ENCODE assay signal across 1 cellular context in genomic region chr22:46563381-46564083, GRCh38.
TF ChIP-seq lines count a peak whose summit lies in the region.

No MANE protein-coding gene starts in this region.

TF ChIP-seq in H1, 55 proteins besides CTCF, POLR2A, EP300 and RAD21 (continued from another document):
- TF ChIP-seq SP4 (IDR thresholded peaks at IDR 0.05; ENCODE audit: low read length) = no peak
- no peak for TF ChIP-seq RFX5 (IDR thresholded peaks at IDR 0.05; ENCODE audit: borderline replicate concordance, low read depth, low read length)
- no peak for TF ChIP-seq TCF12 (IDR thresholded peaks at IDR 0.05; ENCODE audit: low read depth, low read length)
- peak; percentile 27; the same call in 1 of the 2 replicates for TF ChIP-seq CREB1 (IDR thresholded peaks at IDR 0.05)
- TF ChIP-seq BACH1 (IDR thresholded peaks at IDR 0.05; ENCODE audit: low read length) = peak; percentile 73; the same call in 1 of the 2 replicates
- no peak for TF ChIP-seq YY1 (IDR thresholded peaks at IDR 0.05; ENCODE audit: low read depth, low read length)
- TF ChIP-seq TEAD4 (IDR thresholded peaks at IDR 0.05; ENCODE audit: low read depth, low read length) = 0 out of 2 replicates have a peak, but pooled peaks have one; percentile 18
- no peak for TF ChIP-seq MAFK (IDR thresholded peaks at IDR 0.05; ENCODE audit: low read depth, low read length)
- TF ChIP-seq BCL11A (IDR thresholded peaks at IDR 0.05; ENCODE audit: low read depth in 2 of 2, low read length in 2 of 2) = no peak
- TF ChIP-seq RBBP5 (IDR thresholded peaks at IDR 0.05; ENCODE audit: borderline replicate concordance, low read depth, low read length) = no peak
- no peak for TF ChIP-seq SP1 (IDR thresholded peaks at IDR 0.05; ENCODE audit: low read depth, low read length)
- no peak for TF ChIP-seq HDAC6 (IDR thresholded peaks at IDR 0.05; ENCODE audit: low read depth, low read length)
- TF ChIP-seq ZNF274 (IDR thresholded peaks at IDR 0.05; ENCODE audit: borderline replicate concordance, extremely low read depth, low read length) = no peak
- no peak for TF ChIP-seq RNF2 (IDR thresholded peaks at IDR 0.05; ENCODE audit: borderline replicate concordance, low read depth, low read length, missing control alignments, poor library complexity, severe bottlenecking)
- TF ChIP-seq, protein P1, sequence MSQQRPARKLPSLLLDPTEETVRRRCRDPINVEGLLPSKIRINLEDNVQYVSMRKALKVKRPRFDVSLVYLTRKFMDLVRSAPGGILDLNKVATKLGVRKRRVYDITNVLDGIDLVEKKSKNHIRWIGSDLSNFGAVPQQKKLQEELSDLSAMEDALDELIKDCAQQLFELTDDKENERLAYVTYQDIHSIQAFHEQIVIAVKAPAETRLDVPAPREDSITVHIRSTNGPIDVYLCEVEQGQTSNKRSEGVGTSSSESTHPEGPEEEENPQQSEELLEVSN (IDR thresholded peaks at IDR 0.05) = peak; percentile 15; the same call in 1 of the 2 replicates
- no peak for TF ChIP-seq CBX8 (IDR thresholded peaks at IDR 0.05; ENCODE audit: borderline replicate concordance, low read depth, low read length)
- TF ChIP-seq SUZ12 (IDR thresholded peaks at IDR 0.05; ENCODE audit: low read length) = no peak
- TF ChIP-seq SAP30 (IDR thresholded peaks at IDR 0.05; ENCODE audit: insufficient read depth, insufficient replicate concordance, low read length) = no peak
- 0 out of 2 replicates have a peak, but pooled peaks have one; percentile 3 for TF ChIP-seq ATF3 (IDR thresholded peaks at IDR 0.05; ENCODE audit: insufficient read depth, low read depth, low read length)
- TF ChIP-seq CEBPB (IDR thresholded peaks at IDR 0.05; ENCODE audit: low read depth, low read length) = no peak
- no peak for TF ChIP-seq SP2 (IDR thresholded peaks at IDR 0.05; ENCODE audit: low read length)
- no peak for TF ChIP-seq PHF8 (conservative IDR thresholded peaks at IDR 0.05; ENCODE audit: low read depth, low read length)
- TF ChIP-seq POLR2AphosphoS5 (IDR thresholded peaks at IDR 0.05; ENCODE audit: low read depth, low read length) = no peak; the same call in 1 of the 2 replicates
- TF ChIP-seq JUN (IDR thresholded peaks at IDR 0.05; ENCODE audit: low read depth, low read length) = no peak
- 0 out of 4 replicates have a peak, but pooled peaks of 1 of the 2 experiments have one; percentile 27 for TF ChIP-seq SIN3A (conservative IDR thresholded peaks at IDR 0.05 in 1 of 2, IDR thresholded peaks at IDR 0.05 in 1 of 2; ENCODE audit: low read depth in 1 of 2, low read length in 2 of 2)
- peak; percentile 48 for TF ChIP-seq TAF7 (optimal IDR thresholded peaks at IDR 0.05; ENCODE audit: borderline replicate concordance, low read depth, low read length)
- TF ChIP-seq, protein P2, sequence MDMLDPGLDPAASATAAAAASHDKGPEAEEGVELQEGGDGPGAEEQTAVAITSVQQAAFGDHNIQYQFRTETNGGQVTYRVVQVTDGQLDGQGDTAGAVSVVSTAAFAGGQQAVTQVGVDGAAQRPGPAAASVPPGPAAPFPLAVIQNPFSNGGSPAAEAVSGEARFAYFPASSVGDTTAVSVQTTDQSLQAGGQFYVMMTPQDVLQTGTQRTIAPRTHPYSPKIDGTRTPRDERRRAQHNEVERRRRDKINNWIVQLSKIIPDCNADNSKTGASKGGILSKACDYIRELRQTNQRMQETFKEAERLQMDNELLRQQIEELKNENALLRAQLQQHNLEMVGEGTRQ (IDR thresholded peaks at IDR 0.05; ENCODE audit: low read length) = peak; percentile 71
- TF ChIP-seq KDM4A (IDR thresholded peaks at IDR 0.05; ENCODE audit: low read depth, low read length, severe bottlenecking) = no peak
- TF ChIP-seq CBX5 (IDR thresholded peaks at IDR 0.05; ENCODE audit: low read depth, low read length) = no peak
- no peak for TF ChIP-seq EZH2 (IDR thresholded peaks at IDR 0.05; ENCODE audit: low read depth, low read length, severe bottlenecking)
- TF ChIP-seq, protein P3, sequence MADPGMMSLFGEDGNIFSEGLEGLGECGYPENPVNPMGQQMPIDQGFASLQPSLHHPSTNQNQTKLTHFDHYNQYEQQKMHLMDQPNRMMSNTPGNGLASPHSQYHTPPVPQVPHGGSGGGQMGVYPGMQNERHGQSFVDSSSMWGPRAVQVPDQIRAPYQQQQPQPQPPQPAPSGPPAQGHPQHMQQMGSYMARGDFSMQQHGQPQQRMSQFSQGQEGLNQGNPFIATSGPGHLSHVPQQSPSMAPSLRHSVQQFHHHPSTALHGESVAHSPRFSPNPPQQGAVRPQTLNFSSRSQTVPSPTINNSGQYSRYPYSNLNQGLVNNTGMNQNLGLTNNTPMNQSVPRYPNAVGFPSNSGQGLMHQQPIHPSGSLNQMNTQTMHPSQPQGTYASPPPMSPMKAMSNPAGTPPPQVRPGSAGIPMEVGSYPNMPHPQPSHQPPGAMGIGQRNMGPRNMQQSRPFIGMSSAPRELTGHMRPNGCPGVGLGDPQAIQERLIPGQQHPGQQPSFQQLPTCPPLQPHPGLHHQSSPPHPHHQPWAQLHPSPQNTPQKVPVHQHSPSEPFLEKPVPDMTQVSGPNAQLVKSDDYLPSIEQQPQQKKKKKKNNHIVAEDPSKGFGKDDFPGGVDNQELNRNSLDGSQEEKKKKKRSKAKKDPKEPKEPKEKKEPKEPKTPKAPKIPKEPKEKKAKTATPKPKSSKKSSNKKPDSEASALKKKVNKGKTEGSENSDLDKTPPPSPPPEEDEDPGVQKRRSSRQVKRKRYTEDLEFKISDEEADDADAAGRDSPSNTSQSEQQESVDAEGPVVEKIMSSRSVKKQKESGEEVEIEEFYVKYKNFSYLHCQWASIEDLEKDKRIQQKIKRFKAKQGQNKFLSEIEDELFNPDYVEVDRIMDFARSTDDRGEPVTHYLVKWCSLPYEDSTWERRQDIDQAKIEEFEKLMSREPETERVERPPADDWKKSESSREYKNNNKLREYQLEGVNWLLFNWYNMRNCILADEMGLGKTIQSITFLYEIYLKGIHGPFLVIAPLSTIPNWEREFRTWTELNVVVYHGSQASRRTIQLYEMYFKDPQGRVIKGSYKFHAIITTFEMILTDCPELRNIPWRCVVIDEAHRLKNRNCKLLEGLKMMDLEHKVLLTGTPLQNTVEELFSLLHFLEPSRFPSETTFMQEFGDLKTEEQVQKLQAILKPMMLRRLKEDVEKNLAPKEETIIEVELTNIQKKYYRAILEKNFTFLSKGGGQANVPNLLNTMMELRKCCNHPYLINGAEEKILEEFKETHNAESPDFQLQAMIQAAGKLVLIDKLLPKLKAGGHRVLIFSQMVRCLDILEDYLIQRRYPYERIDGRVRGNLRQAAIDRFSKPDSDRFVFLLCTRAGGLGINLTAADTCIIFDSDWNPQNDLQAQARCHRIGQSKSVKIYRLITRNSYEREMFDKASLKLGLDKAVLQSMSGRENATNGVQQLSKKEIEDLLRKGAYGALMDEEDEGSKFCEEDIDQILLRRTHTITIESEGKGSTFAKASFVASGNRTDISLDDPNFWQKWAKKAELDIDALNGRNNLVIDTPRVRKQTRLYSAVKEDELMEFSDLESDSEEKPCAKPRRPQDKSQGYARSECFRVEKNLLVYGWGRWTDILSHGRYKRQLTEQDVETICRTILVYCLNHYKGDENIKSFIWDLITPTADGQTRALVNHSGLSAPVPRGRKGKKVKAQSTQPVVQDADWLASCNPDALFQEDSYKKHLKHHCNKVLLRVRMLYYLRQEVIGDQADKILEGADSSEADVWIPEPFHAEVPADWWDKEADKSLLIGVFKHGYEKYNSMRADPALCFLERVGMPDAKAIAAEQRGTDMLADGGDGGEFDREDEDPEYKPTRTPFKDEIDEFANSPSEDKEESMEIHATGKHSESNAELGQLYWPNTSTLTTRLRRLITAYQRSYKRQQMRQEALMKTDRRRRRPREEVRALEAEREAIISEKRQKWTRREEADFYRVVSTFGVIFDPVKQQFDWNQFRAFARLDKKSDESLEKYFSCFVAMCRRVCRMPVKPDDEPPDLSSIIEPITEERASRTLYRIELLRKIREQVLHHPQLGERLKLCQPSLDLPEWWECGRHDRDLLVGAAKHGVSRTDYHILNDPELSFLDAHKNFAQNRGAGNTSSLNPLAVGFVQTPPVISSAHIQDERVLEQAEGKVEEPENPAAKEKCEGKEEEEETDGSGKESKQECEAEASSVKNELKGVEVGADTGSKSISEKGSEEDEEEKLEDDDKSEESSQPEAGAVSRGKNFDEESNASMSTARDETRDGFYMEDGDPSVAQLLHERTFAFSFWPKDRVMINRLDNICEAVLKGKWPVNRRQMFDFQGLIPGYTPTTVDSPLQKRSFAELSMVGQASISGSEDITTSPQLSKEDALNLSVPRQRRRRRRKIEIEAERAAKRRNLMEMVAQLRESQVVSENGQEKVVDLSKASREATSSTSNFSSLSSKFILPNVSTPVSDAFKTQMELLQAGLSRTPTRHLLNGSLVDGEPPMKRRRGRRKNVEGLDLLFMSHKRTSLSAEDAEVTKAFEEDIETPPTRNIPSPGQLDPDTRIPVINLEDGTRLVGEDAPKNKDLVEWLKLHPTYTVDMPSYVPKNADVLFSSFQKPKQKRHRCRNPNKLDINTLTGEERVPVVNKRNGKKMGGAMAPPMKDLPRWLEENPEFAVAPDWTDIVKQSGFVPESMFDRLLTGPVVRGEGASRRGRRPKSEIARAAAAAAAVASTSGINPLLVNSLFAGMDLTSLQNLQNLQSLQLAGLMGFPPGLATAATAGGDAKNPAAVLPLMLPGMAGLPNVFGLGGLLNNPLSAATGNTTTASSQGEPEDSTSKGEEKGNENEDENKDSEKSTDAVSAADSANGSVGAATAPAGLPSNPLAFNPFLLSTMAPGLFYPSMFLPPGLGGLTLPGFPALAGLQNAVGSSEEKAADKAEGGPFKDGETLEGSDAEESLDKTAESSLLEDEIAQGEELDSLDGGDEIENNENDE (IDR thresholded peaks at IDR 0.05; ENCODE audit: insufficient replicate concordance, low read length) = no peak
- TF ChIP-seq POU5F1 (IDR thresholded peaks at IDR 0.05; ENCODE audit: low read depth, low read length) = no peak
- no peak for TF ChIP-seq JUND (IDR thresholded peaks at IDR 0.05; ENCODE audit: low read length)
- no peak for TF ChIP-seq CHD1 (IDR thresholded peaks at IDR 0.05; ENCODE audit: low read depth, low read length)
- peak; percentile 44; the same call in 1 of the 2 replicates for TF ChIP-seq TBP (IDR thresholded peaks at IDR 0.05; ENCODE audit: low read depth, low read length)
- TF ChIP-seq GTF2F1 (IDR thresholded peaks at IDR 0.05; ENCODE audit: borderline replicate concordance, low read depth, low read length) = no peak
- no peak for TF ChIP-seq CTBP2 (IDR thresholded peaks at IDR 0.05; ENCODE audit: borderline replicate concordance, insufficient read depth, insufficient read length, low read length)
- TF ChIP-seq, protein P4, sequence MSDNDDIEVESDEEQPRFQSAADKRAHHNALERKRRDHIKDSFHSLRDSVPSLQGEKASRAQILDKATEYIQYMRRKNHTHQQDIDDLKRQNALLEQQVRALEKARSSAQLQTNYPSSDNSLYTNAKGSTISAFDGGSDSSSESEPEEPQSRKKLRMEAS (IDR thresholded peaks at IDR 0.05) = peak; percentile 70; the same call in 1 of the 2 replicates
- TF ChIP-seq NRF1 (IDR thresholded peaks at IDR 0.05; ENCODE audit: low read depth, low read length) = no peak
- no peak for TF ChIP-seq SIRT6 (IDR thresholded peaks at IDR 0.05; ENCODE audit: low read length)
- TF ChIP-seq GABPA (IDR thresholded peaks at IDR 0.05; ENCODE audit: borderline replicate concordance, insufficient read depth, low read length) = no peak
- TF ChIP-seq NANOG (IDR thresholded peaks at IDR 0.05; ENCODE audit: insufficient read depth, low read depth, low read length, poor library complexity, severe bottlenecking) = no peak
- TF ChIP-seq SIX5 (IDR thresholded peaks at IDR 0.05; ENCODE audit: low read depth, low read length) = no peak
- TF ChIP-seq CHD2 (IDR thresholded peaks at IDR 0.05; ENCODE audit: low read length) = no peak; the same call in 1 of the 2 replicates
- TF ChIP-seq KDM5A (IDR thresholded peaks at IDR 0.05; ENCODE audit: low read length) = no peak
- TF ChIP-seq FOSL1 (IDR thresholded peaks at IDR 0.05; ENCODE audit: insufficient read depth, low read depth, low read length) = no peak
- TF ChIP-seq RXRA (IDR thresholded peaks at IDR 0.05; ENCODE audit: insufficient read depth, low read depth, low read length) = no peak
- TF ChIP-seq, protein P5, sequence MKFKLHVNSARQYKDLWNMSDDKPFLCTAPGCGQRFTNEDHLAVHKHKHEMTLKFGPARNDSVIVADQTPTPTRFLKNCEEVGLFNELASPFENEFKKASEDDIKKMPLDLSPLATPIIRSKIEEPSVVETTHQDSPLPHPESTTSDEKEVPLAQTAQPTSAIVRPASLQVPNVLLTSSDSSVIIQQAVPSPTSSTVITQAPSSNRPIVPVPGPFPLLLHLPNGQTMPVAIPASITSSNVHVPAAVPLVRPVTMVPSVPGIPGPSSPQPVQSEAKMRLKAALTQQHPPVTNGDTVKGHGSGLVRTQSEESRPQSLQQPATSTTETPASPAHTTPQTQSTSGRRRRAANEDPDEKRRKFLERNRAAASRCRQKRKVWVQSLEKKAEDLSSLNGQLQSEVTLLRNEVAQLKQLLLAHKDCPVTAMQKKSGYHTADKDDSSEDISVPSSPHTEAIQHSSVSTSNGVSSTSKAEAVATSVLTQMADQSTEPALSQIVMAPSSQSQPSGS (IDR thresholded peaks at IDR 0.05; ENCODE audit: low read length) = no peak
